In genomic region chr20:3929713-3930060, GRCh38 we compare ENCODE assay signal across 14 cellular contexts. TPM values are rescaled to one million over a fixed set of nuclear protein-coding genes. Genes with fewer than 3 reads are reported as not detected.
DNase-seq lines count a peak whose midpoint lies in the region; ATAC-seq and TF ChIP-seq lines count a peak whose summit lies in the region.
"Had no signal": no experiment of that assay in that cellular context is flagged by ENCODE, and none has a peak within 500 bp of the region (broad histone marks: within the 10 kb centered on the region; RNA-seq: fewer than 3 reads in every experiment).

No MANE protein-coding gene starts in this region.

- 0 out of 4 replicates have a peak overlapping the region, but pooled peaks of 1 of the 2 experiments have one; percentile 7 for H4K8ac ChIP-seq in IMR-90 (ENCODE audit: low read depth in 2 of 2, low read length in 2 of 2)

- peaks cover 33% of the 10 kb centered on the region for H4K20me1 ChIP-seq in IMR-90 (ENCODE audit: insufficient read depth, low read length)

- H3K36me3 Mint-ChIP-seq in T-helper 1 cell treated with Interleukin-12 subunit alpha and Interleukin-12 subunit beta and Interleukin-4 antibody, amounts not matched to agents 30 μg/mL and 1 μg/mL, for 36 hours (ENCODE audit: low read depth), result peaks cover 28% of the 10 kb centered on the region
- peaks cover 41% of the 10 kb centered on the region for H3K36me3 Mint-ChIP-seq in nephron progenitor cell (ENCODE audit: low read depth)

- H3K27me3 ChIP-seq in IMR-90 (ENCODE audit: control insufficient read depth, insufficient read depth, low read length), result no peaks in the 10 kb centered on the region
- H3K27me3 ChIP-seq: testis had no signal

- H2AK9ac ChIP-seq in IMR-90 (replicated peaks; ENCODE audit: low read depth, low read length, poor library complexity), result peak overlapping the region; percentile 70

- peaks cover 3 to 88% of the 10 kb centered on the region in 2 experiments; a peak in 2 of 4 replicates for H3K79me1 ChIP-seq in IMR-90 (ENCODE audit: low read depth in 1 of 2, low read length in 2 of 2)

- H3K9ac ChIP-seq in IMR-90 (ENCODE audit: low read depth, low read length), result no peak overlapping the region

- no peak overlapping the region for H4K5ac ChIP-seq in IMR-90 (ENCODE audit: low read depth, low read length)

- no peaks in the 10 kb centered on the region for H3K9me3 ChIP-seq in IMR-90 (ENCODE audit: control insufficient read depth, insufficient read depth, low read length)
- H3K9me3 ChIP-seq: testis had no signal

- 100% methylated on average over 1 of the region's 2 CpGs; no CpG with 5 or more reads in 1 of the 2 experiments for WGBS in IMR-90 (ENCODE audit: extremely low coverage in 2 of 2, insufficient read length in 1 of 2), 2 experiments

- peaks cover 18% of the 10 kb centered on the region for H3K4me1 ChIP-seq in IMR-90 (ENCODE audit: control insufficient read depth, insufficient read depth, low read length)

- no peak overlapping the region for H3K4ac ChIP-seq in IMR-90 (ENCODE audit: low read depth, low read length)

- H3K56ac ChIP-seq in IMR-90 (ENCODE audit: extremely low read depth, insufficient read depth, low read length), result no peak overlapping the region

- H3K27ac Mint-ChIP-seq in T-helper 1 cell treated with Interleukin-12 subunit alpha and Interleukin-12 subunit beta and Interleukin-4 antibody, amounts not matched to agents 30 μg/mL and 1 μg/mL, for 36 hours, result peak overlapping the region; percentile 38
- H3K27ac Mint-ChIP-seq in nephron progenitor cell, result peak overlapping the region; percentile 76

- H2BK15ac ChIP-seq in IMR-90 (ENCODE audit: low read depth, low read length), result no peak overlapping the region

- no peak overlapping the region for H3K4me2 ChIP-seq in IMR-90 (ENCODE audit: low read depth, low read length)

- H3K27me3 Mint-ChIP-seq in T-helper 1 cell treated with Interleukin-12 subunit alpha and Interleukin-12 subunit beta and Interleukin-4 antibody, amounts not matched to agents 30 μg/mL and 1 μg/mL, for 36 hours (ENCODE audit: low read depth), result no peaks in the 10 kb centered on the region
- no peaks in the 10 kb centered on the region for H3K27me3 Mint-ChIP-seq in nephron progenitor cell (ENCODE audit: low read depth, poor library complexity)
- H3K27me3 Mint-ChIP-seq: T-cell had no signal

- dilution Hi-C loops in IMR-90 (cut with HindIII; ENCODE audit: low sequenced_read_pairs, unreplicated experiment), result no loop called here

- TSS peak; percentile 19 for BruUV-seq in IMR-90 (replicated peaks; lab: Mats Ljungman, UMichigan)

- H3K9me3 Mint-ChIP-seq in T-helper 1 cell treated with Interleukin-12 subunit alpha and Interleukin-12 subunit beta and Interleukin-4 antibody, amounts not matched to agents 30 μg/mL and 1 μg/mL, for 36 hours, result no peaks in the 10 kb centered on the region
- H3K9me3 Mint-ChIP-seq in nephron progenitor cell, result no peaks in the 10 kb centered on the region
- H3K9me3 Mint-ChIP-seq: T-cell had no signal

- no peak overlapping the region for H3K4me3 Mint-ChIP-seq in T-helper 1 cell treated with Interleukin-12 subunit alpha and Interleukin-12 subunit beta and Interleukin-4 antibody, amounts not matched to agents 30 μg/mL and 1 μg/mL, for 36 hours
- no peak overlapping the region for H3K4me3 Mint-ChIP-seq in nephron progenitor cell
- H3K4me3 Mint-ChIP-seq: T-cell had no signal

- POLR2A ChIA-PET in IMR-90 (lab: Charles Lee; ENCODE audit: unreplicated experiment), result no interaction called here

- H3K4me1 Mint-ChIP-seq in T-helper 1 cell treated with Interleukin-12 subunit alpha and Interleukin-12 subunit beta and Interleukin-4 antibody, amounts not matched to agents 30 μg/mL and 1 μg/mL, for 36 hours (ENCODE audit: low read depth), result peaks cover 32% of the 10 kb centered on the region
- H3K4me1 Mint-ChIP-seq in nephron progenitor cell, result peaks cover 40% of the 10 kb centered on the region

- TF ChIP-seq RAD21 in IMR-90 (IDR thresholded peaks at IDR 0.05; ENCODE audit: low read length), result no peak

- intact Hi-C loops in IMR-90 (cut with micrococcal nuclease), result loop anchor here (5.0 kb wide), 2 partner anchors 83 to 158 kb away; no protein-coding TSS in a partner anchor

- H3K18ac ChIP-seq in IMR-90 (ENCODE audit: low read depth, low read length), result no peak overlapping the region

- no peak overlapping the region for H2BK5ac ChIP-seq in IMR-90 (ENCODE audit: low read depth, low read length, poor library complexity, severe bottlenecking)

- no peak overlapping the region for H3K4me3 ChIP-seq in IMR-90 (ENCODE audit: insufficient read depth, low read depth, low read length)
- H3K4me3 ChIP-seq: testis had no signal

- H2BK120ac ChIP-seq in IMR-90 (ENCODE audit: low read depth, low read length), result no peak overlapping the region

- no peak overlapping the region for H3K14ac ChIP-seq in IMR-90 (replicated peaks; ENCODE audit: low read depth, low read length)

- no peak overlapping the region for H4K91ac ChIP-seq in IMR-90 (ENCODE audit: insufficient read depth, low read depth, low read length)

- ATAC-seq in IMR-90 (ENCODE audit: low read depth), result no peak
- no peak for ATAC-seq in GM21360 (IDR thresholded peaks at IDR 0.05; ENCODE audit: unreplicated experiment)
- ATAC-seq: T-cell had no signal

- CTCF ChIA-PET in IMR-90 (lab: Yijun Ruan, JAX), result interaction anchor here (0.6 to 1.6 kb wide), 2 partner anchors 142 to 153 kb away, joined by 3 to 7 read pairs; no protein-coding TSS in a partner anchor

- no peak for TF ChIP-seq POLR2A in IMR-90 (IDR thresholded peaks at IDR 0.05; ENCODE audit: low read depth, low read length)

- TF ChIP-seq CTCF in IMR-90 (conservative IDR thresholded peaks at IDR 0.05; ENCODE audit: low read depth, low read length) (no peak), nephron progenitor cell (IDR thresholded peaks at IDR 0.05) (no peak)

- no peak overlapping the region for H2AFZ ChIP-seq in IMR-90 (replicated peaks; ENCODE audit: low read length, poor library complexity)

- H2AK5ac ChIP-seq in IMR-90 (ENCODE audit: low read depth, low read length), result 0 out of 2 replicates have a peak overlapping the region, but pooled peaks have one; percentile 18

- no peak overlapping the region for H2BK20ac ChIP-seq in IMR-90 (ENCODE audit: low read depth, low read length)

- H3K36me3 ChIP-seq in IMR-90 (ENCODE audit: control insufficient read depth, insufficient read depth, low read length), result peaks cover 37% of the 10 kb centered on the region

- peaks cover 51% of the 10 kb centered on the region for H3K9me1 ChIP-seq in IMR-90 (ENCODE audit: insufficient read depth, low read length)

- in situ Hi-C loops in IMR-90 (cut with MboI; ENCODE audit: low sequenced_read_pairs), result no loop called here

- no peak overlapping the region; the same call in 1 of the 2 replicates for H3K23ac ChIP-seq in IMR-90 (ENCODE audit: low read depth, low read length)

- H3K27ac ChIP-seq in IMR-90 (ENCODE audit: insufficient read depth, low read length) (no peak overlapping the region), caudate nucleus (ENCODE audit: low read depth, low read length) (peak overlapping the region; percentile 62)
- H3K27ac ChIP-seq: testis had no signal

- no peak for DNase-seq in T-helper 1 cell
- no peak for DNase-seq in IMR-90
- DNase-seq in caudate nucleus (lab: John Stamatoyannopoulos, UW), result no peak
- DNase-seq in nephron progenitor cell, result no peak
- DNase-seq in KG1 (lab: John Stamatoyannopoulos, UW), result no peak
- no peak for DNase-seq in NCI-H2196 (lab: John Stamatoyannopoulos, UW; ENCODE audit: unreplicated experiment)
- DNase-seq: activated CD4-positive, CD25-positive, alpha-beta regulatory T cell; left cardiac atrium; NCI-H187; NCI-H524 treated with DMSO at 0.1 percent for 48 hours; T-cell; testis had no signal

TF ChIP-seq in IMR-90, 13 proteins besides CTCF, POLR2A, EP300 and RAD21:
- TF ChIP-seq FOS (IDR thresholded peaks at IDR 0.05; ENCODE audit: low read depth, low read length), result no peak
- peak; percentile 78 for TF ChIP-seq CEBPB (IDR thresholded peaks at IDR 0.05; ENCODE audit: low read depth, low read length)
TF ChIP-seq in IMR-90: peak in this region for 1.

RNA-seq across cellular contexts. Expression of gene PANK2, which starts 40.5 kb away (rescaled TPM):
- total RNA-seq in IMR-90 (2012; rRNA removed), result 28.1 and 47.8 TPM in 2 replicates
- 15.8 and 17.7 TPM in 2 replicates for polyA plus RNA-seq in IMR-90 (2012; rRNA removed)
- polyA plus RNA-seq in IMR-90 (2012; cell fraction: cytosol; rRNA removed), result 7.9 and 8.4 TPM in 2 replicates
- 29.3 and 35.5 TPM in 2 replicates for polyA plus RNA-seq in IMR-90 (2012; cell fraction: nucleus; rRNA removed; ENCODE audit: low replicate concordance)
